Comparison of ENCODE assay signal across 1 cellular context in the genomic region with DNA sequence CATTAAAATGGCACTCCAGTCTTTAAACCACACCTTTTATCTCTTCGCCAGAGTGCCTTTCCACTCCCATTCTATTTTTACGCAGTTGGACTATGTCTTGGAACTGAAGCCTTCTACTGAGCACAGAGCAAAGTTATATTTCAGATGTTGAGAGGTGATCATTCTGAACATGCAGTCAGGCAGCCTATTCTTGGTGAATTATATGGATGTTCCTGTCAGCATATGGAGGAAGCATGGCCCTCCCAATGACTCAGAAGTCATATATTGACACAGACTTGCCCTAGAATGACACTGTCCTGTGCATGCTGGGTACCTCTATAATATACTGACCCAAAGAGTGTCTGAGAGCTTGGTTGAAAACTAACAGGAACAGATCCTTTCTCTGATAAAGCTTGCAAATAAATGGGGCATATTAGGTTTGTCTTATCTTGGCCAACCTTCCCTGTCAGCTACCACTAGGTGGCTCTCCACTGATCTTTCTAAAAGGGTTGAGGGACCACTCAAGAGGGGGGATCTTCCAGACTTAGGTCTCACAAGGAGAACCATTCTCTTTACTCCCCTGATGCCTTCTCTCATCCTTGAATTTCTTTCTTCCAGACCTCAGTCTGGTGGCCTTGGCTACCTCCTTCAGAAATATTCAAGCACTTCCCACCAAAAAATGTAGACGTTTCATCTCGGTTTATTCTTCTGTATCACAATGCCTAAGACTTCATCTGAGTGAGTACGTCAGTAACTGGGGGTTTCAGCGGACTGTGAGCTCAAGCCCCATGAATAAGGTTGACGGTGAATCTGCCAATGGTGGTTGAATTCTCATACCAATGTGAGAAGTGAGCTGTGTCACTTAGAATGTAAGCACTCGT.
TF ChIP-seq lines count a peak whose summit lies in the region.

No MANE protein-coding gene starts in this region.

TF ChIP-seq in GM12878, 131 proteins besides CTCF, POLR2A, EP300 and RAD21:
- peak; percentile 74; the same call in 1 of the 2 replicates for TF ChIP-seq SMC3 (IDR thresholded peaks at IDR 0.05; ENCODE audit: borderline replicate concordance, low read length)
- TF ChIP-seq, protein P1, sequence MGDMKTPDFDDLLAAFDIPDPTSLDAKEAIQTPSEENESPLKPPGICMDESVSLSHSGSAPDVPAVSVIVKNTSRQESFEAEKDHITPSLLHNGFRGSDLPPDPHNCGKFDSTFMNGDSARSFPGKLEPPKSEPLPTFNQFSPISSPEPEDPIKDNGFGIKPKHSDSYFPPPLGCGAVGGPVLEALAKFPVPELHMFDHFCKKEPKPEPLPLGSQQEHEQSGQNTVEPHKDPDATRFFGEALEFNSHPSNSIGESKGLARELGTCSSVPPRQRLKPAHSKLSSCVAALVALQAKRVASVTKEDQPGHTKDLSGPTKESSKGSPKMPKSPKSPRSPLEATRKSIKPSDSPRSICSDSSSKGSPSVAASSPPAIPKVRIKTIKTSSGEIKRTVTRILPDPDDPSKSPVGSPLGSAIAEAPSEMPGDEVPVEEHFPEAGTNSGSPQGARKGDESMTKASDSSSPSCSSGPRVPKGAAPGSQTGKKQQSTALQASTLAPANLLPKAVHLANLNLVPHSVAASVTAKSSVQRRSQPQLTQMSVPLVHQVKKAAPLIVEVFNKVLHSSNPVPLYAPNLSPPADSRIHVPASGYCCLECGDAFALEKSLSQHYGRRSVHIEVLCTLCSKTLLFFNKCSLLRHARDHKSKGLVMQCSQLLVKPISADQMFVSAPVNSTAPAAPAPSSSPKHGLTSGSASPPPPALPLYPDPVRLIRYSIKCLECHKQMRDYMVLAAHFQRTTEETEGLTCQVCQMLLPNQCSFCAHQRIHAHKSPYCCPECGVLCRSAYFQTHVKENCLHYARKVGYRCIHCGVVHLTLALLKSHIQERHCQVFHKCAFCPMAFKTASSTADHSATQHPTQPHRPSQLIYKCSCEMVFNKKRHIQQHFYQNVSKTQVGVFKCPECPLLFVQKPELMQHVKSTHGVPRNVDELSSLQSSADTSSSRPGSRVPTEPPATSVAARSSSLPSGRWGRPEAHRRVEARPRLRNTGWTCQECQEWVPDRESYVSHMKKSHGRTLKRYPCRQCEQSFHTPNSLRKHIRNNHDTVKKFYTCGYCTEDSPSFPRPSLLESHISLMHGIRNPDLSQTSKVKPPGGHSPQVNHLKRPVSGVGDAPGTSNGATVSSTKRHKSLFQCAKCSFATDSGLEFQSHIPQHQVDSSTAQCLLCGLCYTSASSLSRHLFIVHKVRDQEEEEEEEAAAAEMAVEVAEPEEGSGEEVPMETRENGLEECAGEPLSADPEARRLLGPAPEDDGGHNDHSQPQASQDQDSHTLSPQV (IDR thresholded peaks at IDR 0.05): no peak
